In genomic region chr20:34871320-34871926, GRCh38 we compare ENCODE assay signal across 10 cellular contexts. TPM values are rescaled to one million over a fixed set of nuclear protein-coding genes. Genes with fewer than 3 reads are reported as not detected.
A peak's percentile ranks its signal among the peaks of the same experiment; 100 is the strongest.
DNase-seq lines count a peak whose midpoint lies in the region; ATAC-seq and TF ChIP-seq lines count a peak whose summit lies in the region.
"Had no signal": no experiment of that assay in that cellular context is flagged by ENCODE, and none has a peak within 500 bp of the region (broad histone marks: within the 10 kb centered on the region; RNA-seq: fewer than 3 reads in every experiment).

No MANE protein-coding gene starts in this region.

- CTCF ChIA-PET in SK-N-SH (lab: Yijun Ruan, JAX) = interaction anchor here (1.2 to 6.1 kb wide), 8 partner anchors 18 to 398 kb away, joined by 3 to 49 read pairs (median 6); no protein-coding TSS in a partner anchor

- DNase-seq in SK-N-SH (no peak), skeletal muscle cell (ENCODE audit: low read depth) (no peak), NCI-H446 treated with DMSO at 0.1 percent for 48 hours (lab: John Stamatoyannopoulos, UW) (no peak)
- DNase-seq: activated CD4-positive, alpha-beta T cell treated with anti-CD3 and anti-CD28 coated beads, Interleukin-2, amount 50 U/mL, for 4 hours had no signal

- no peak for TF ChIP-seq RAD21 in SK-N-SH (IDR thresholded peaks at IDR 0.05; ENCODE audit: low read length)

- H3K9me3 ChIP-seq in SK-N-SH (no peaks in the 10 kb centered on the region), iPS-15b (ENCODE audit: control insufficient read depth, insufficient read depth, low read length) (no peaks in the 10 kb centered on the region)

- H3K27ac ChIP-seq in SK-N-SH (ENCODE audit: low read depth in 2 of 2, low read length in 1 of 2) = no peak overlapping the region

- H3K4me3 ChIP-seq in SK-N-SH (ENCODE audit: low read depth in 2 of 2, low read length in 1 of 2) (peak overlapping the region; percentile 72 to 74), WI38 (ENCODE audit: low read depth, low read length) (peak overlapping the region; percentile 89), iPS-15b (ENCODE audit: low read depth, low read length) (peak overlapping the region; percentile 91), skeletal muscle cell (ENCODE audit: low read depth, low read length) (peak overlapping the region; percentile 77)

- peaks cover 0 to 25% of the 10 kb centered on the region in 2 experiments; a peak in 2 of 4 replicates for H3K4me1 ChIP-seq in SK-N-SH (ENCODE audit: control insufficient read depth in 1 of 2, insufficient read depth in 2 of 2, low read depth in 1 of 2, low read length in 1 of 2)
- peaks cover 3% of the 10 kb centered on the region for H3K4me1 ChIP-seq in iPS-15b (ENCODE audit: control insufficient read depth, insufficient read depth, low read length)

- no peaks in the 10 kb centered on the region for H3K9me2 ChIP-seq in SK-N-SH

- no peaks in the 10 kb centered on the region for H3K27me3 ChIP-seq in SK-N-SH (ENCODE audit: insufficient read depth)
- peaks cover 25% of the 10 kb centered on the region for H3K27me3 ChIP-seq in iPS-15b (ENCODE audit: control insufficient read depth, insufficient read depth, low read length)

- no peak for TF ChIP-seq EP300 in SK-N-SH (IDR thresholded peaks at IDR 0.05; ENCODE audit: borderline replicate concordance in 1 of 2, low read depth in 1 of 2, low read length in 1 of 2)

- TF ChIP-seq CTCF in SK-N-SH (IDR thresholded peaks at IDR 0.05) = no peak
- no peak for TF ChIP-seq CTCF in WI38 (IDR thresholded peaks at IDR 0.05; ENCODE audit: low read depth, low read length)

- H3K9ac ChIP-seq in SK-N-SH (no peak overlapping the region), iPS-15b (ENCODE audit: low read depth, low read length) (no peak overlapping the region)

- ATAC-seq in SK-N-SH treated with all-trans-retinoic acid at 6 μM for 48 hours = no peak
- no peak for ATAC-seq in GM18519 (IDR thresholded peaks at IDR 0.05; ENCODE audit: low FRiP score, unreplicated experiment)
- ATAC-seq in HG03135 (IDR thresholded peaks at IDR 0.05; ENCODE audit: unreplicated experiment) = no peak
- ATAC-seq: esophagus mucosa had no signal

- H3K36me3 ChIP-seq in SK-N-SH (replicated peaks in 1 of 2; ENCODE audit: control insufficient read depth in 1 of 2, insufficient read depth in 2 of 2, low read length in 1 of 2) (no peaks in the 10 kb centered on the region), iPS-15b (ENCODE audit: control insufficient read depth, insufficient read depth, low read length) (no peaks in the 10 kb centered on the region)

- H3K79me2 ChIP-seq in SK-N-SH (ENCODE audit: insufficient read depth) = no peaks in the 10 kb centered on the region

- WGBS in SK-N-SH (ENCODE audit: low lambda C conversion rate) = 98% methylated on average over 7 of the region's 7 CpGs

- no peaks in the 10 kb centered on the region for H4K20me1 ChIP-seq in SK-N-SH (ENCODE audit: insufficient read depth)

- H3F3A ChIP-seq in SK-N-SH (replicated peaks; ENCODE audit: insufficient read depth) = peaks cover 5% of the 10 kb centered on the region

- no peak overlapping the region for H2AFZ ChIP-seq in SK-N-SH (ENCODE audit: low read depth)

- H3K4me2 ChIP-seq in SK-N-SH = peak overlapping the region; percentile 88

- POLR2A ChIA-PET in SK-N-SH (lab: Yijun Ruan, JAX) = no interaction called here

TF ChIP-seq in SK-N-SH, 30 proteins besides CTCF, POLR2A, EP300 and RAD21 (continues in another document):
- TF ChIP-seq GATA2 (CRISPR knock-in tag; IDR thresholded peaks at IDR 0.05) (no peak), ELF1 (IDR thresholded peaks at IDR 0.05) (no peak), ZBTB33 (IDR thresholded peaks at IDR 0.05; ENCODE audit: borderline replicate concordance, low read depth) (no peak), FOXM1 (IDR thresholded peaks at IDR 0.05; ENCODE audit: low read depth) (no peak), MXI1 (IDR thresholded peaks at IDR 0.05; ENCODE audit: low read depth, low read length) (no peak), CHD2 (IDR thresholded peaks at IDR 0.05; ENCODE audit: low read length, partially characterized antibody) (no peak), USF1 (IDR thresholded peaks at IDR 0.05; ENCODE audit: borderline replicate concordance, low read depth) (no peak), SIN3A (IDR thresholded peaks at IDR 0.05; ENCODE audit: borderline replicate concordance, low read depth, low read length) (no peak), NRF1 (IDR thresholded peaks at IDR 0.05; ENCODE audit: low read depth, low read length) (no peak)

TF ChIP-seq in SK-N-SH treated with all-trans-retinoic acid at 6 μM for 48 hours, 23 proteins besides CTCF, POLR2A, EP300 and RAD21 (continues in another document):
- TF ChIP-seq PPARA (CRISPR knock-in tag; IDR thresholded peaks at IDR 0.05; ENCODE audit: borderline replicate concordance) (no peak), TSHZ2 (CRISPR knock-in tag; IDR thresholded peaks at IDR 0.05) (no peak), PATZ1 (CRISPR knock-in tag; IDR thresholded peaks at IDR 0.05; ENCODE audit: borderline replicate concordance) (no peak), ISL1 (CRISPR knock-in tag; IDR thresholded peaks at IDR 0.05) (no peak), CSRNP3 (CRISPR knock-in tag; IDR thresholded peaks at IDR 0.05) (no peak), ZNF565 (CRISPR knock-in tag; conservative IDR thresholded peaks at IDR 0.05; ENCODE audit: low read depth) (no peak), TOX (CRISPR knock-in tag; IDR thresholded peaks at IDR 0.05; ENCODE audit: borderline replicate concordance) (no peak), RARB (CRISPR knock-in tag; IDR thresholded peaks at IDR 0.05) (no peak), ZC3H10 (CRISPR knock-in tag; IDR thresholded peaks at IDR 0.05) (no peak), ZNF70 (CRISPR knock-in tag; IDR thresholded peaks at IDR 0.05) (no peak), ARNTL (CRISPR knock-in tag; IDR thresholded peaks at IDR 0.05; ENCODE audit: borderline replicate concordance, low read depth) (no peak)

RNA-seq across cellular contexts. Expression of gene GGT7, which starts 1.2 kb away (rescaled TPM):
- polyA plus RNA-seq in SK-N-SH (2012; rRNA removed) = 22.5 and 25.5 TPM in 2 replicates
- polyA plus RNA-seq in SK-N-SH (2012; cell fraction: cytosol; rRNA removed) = 6.0 and 10.1 TPM in 2 replicates
- 105 TPM in 2 replicates for polyA plus RNA-seq in SK-N-SH (2012; cell fraction: nucleus; rRNA removed)

RNA-seq across cellular contexts. Expression of gene ACSS2, which starts 5.0 kb away (rescaled TPM):
- 25.5 and 31.4 TPM in 2 replicates for polyA plus RNA-seq in SK-N-SH (2012; rRNA removed)
- polyA plus RNA-seq in SK-N-SH (2012; cell fraction: cytosol; rRNA removed) = 14.4 and 20.7 TPM in 2 replicates
- polyA plus RNA-seq in SK-N-SH (2012; cell fraction: nucleus; rRNA removed) = 66.5 and 75.8 TPM in 2 replicates

RNA-seq across cellular contexts. Expression of gene NCOA6, which starts 46.0 kb away (rescaled TPM):
- polyA plus RNA-seq in SK-N-SH (2012; rRNA removed) = 14.3 and 14.5 TPM in 2 replicates
- 11.9 and 12.4 TPM in 2 replicates for polyA plus RNA-seq in SK-N-SH (2012; cell fraction: cytosol; rRNA removed)
- 13.1 and 19.0 TPM in 2 replicates for polyA plus RNA-seq in SK-N-SH (2012; cell fraction: nucleus; rRNA removed)
